ENCODE assay signal across 8 cellular contexts in genomic region chr16:84186685-84187437, GRCh38. TPM values are rescaled to one million over a fixed set of nuclear protein-coding genes. Genes with fewer than 3 reads are reported as not detected.
DNase-seq lines count a peak whose midpoint lies in the region; ATAC-seq and TF ChIP-seq lines count a peak whose summit lies in the region.

A gene with protein sequence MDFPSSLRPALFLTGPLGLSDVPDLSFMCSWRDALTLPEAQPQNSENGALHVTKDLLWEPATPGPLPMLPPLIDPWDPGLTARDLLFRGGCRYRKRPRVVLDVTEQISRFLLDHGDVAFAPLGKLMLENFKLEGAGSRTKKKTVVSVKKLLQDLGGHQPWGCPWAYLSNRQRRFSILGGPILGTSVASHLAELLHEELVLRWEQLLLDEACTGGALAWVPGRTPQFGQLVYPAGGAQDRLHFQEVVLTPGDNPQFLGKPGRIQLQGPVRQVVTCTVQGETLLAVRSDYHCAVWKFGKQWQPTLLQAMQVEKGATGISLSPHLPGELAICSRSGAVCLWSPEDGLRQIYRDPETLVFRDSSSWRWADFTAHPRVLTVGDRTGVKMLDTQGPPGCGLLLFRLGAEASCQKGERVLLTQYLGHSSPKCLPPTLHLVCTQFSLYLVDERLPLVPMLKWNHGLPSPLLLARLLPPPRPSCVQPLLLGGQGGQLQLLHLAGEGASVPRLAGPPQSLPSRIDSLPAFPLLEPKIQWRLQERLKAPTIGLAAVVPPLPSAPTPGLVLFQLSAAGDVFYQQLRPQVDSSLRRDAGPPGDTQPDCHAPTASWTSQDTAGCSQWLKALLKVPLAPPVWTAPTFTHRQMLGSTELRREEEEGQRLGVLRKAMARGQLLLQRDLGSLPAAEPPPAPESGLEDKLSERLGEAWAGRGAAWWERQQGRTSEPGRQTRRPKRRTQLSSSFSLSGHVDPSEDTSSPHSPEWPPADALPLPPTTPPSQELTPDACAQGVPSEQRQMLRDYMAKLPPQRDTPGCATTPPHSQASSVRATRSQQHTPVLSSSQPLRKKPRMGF (minus strand): TSS chr16:84187057. CDS start chr16:84184988, 2,069 bp downstream.

- H3K9me3 Mint-ChIP-seq in activated T-cell treated with anti-CD3 and anti-CD28 coated beads, Interleukin-2, amount 50 U/mL, for 24 hours = no peaks in the 10 kb centered on the region

- H3K4me1 ChIP-seq in esophagus (ENCODE audit: control insufficient read depth in 2 of 2, insufficient read depth in 2 of 2, low read length in 1 of 2) = no peaks in the 10 kb centered on the region
- H3K4me1 ChIP-seq in muscle layer of colon (ENCODE audit: insufficient read depth, low read length) = peaks cover 7% of the 10 kb centered on the region

- peaks cover 22% of the 10 kb centered on the region for H3K4me1 Mint-ChIP-seq in activated T-cell treated with anti-CD3 and anti-CD28 coated beads, Interleukin-2, amount 50 U/mL, for 24 hours (ENCODE audit: low read depth)

- H3K36me3 ChIP-seq in esophagus (ENCODE audit: control insufficient read depth in 2 of 2, insufficient read depth in 2 of 2, low read length in 1 of 2) (peaks cover 0 to 28% of the 10 kb centered on the region in 2 donors), muscle layer of colon (ENCODE audit: insufficient read depth, low read length) (peaks cover 12% of the 10 kb centered on the region)

- no peaks in the 10 kb centered on the region for H3K27me3 ChIP-seq in esophagus (ENCODE audit: control insufficient read depth in 1 of 2, insufficient read depth in 2 of 2, low read length in 2 of 2)
- H3K27me3 ChIP-seq in muscle layer of colon (ENCODE audit: control insufficient read depth in 1 of 2, insufficient read depth in 2 of 2, low read length in 2 of 2) = no peaks in the 10 kb centered on the region

- peak within 1 kb of the TSS; percentile 97 for H3K27ac Mint-ChIP-seq in activated T-cell treated with anti-CD3 and anti-CD28 coated beads, Interleukin-2, amount 50 U/mL, for 24 hours

- peak; percentile 95 for DNase-seq in DMS53 (lab: John Stamatoyannopoulos, UW)
- peak; percentile 91 for DNase-seq in Jurkat, Clone E6-1 (ENCODE audit: low read depth, low spot score)
- peak; percentile 95 for DNase-seq in activated T-cell treated with anti-CD3 and anti-CD28 coated beads, Interleukin-2, amount 50 U/mL, for 24 hours
- DNase-seq in stimulated activated CD8-positive, alpha-beta memory T cell treated with anti-CD3 and anti-CD28 coated beads, Interleukin-7, amount 100 ng/mL, for 24 hours (ENCODE audit: low read depth) = peak; percentile 85

- ATAC-seq in GM21576 (IDR thresholded peaks at IDR 0.05; ENCODE audit: unreplicated experiment) = peak; percentile 87

- peak within 1 kb of the TSS; percentile 96 for H3K4me3 Mint-ChIP-seq in activated T-cell treated with anti-CD3 and anti-CD28 coated beads, Interleukin-2, amount 50 U/mL, for 24 hours

- H3K27me3 Mint-ChIP-seq in activated T-cell treated with anti-CD3 and anti-CD28 coated beads, Interleukin-2, amount 50 U/mL, for 24 hours = no peaks in the 10 kb centered on the region

- H3K4me3 ChIP-seq in Jurkat, Clone E6-1 (ENCODE audit: low read length) = peak within 1 kb of the TSS; percentile 92
- H3K4me3 ChIP-seq in esophagus (ENCODE audit: low read depth in 1 of 2, low read length in 2 of 2) (peak within 1 kb of the TSS; percentile 99 to 100), muscle layer of colon (ENCODE audit: low read depth in 1 of 2, low read length in 2 of 2) (peak within 1 kb of the TSS; percentile 91 to 93)

- H3K36me3 Mint-ChIP-seq in activated T-cell treated with anti-CD3 and anti-CD28 coated beads, Interleukin-2, amount 50 U/mL, for 24 hours (ENCODE audit: low read depth) = peaks cover 48% of the 10 kb centered on the region

- H3K27ac ChIP-seq in esophagus (ENCODE audit: low read depth in 2 of 2, low read length in 1 of 2) = peak within 1 kb of the TSS; percentile 66 to 71
- H3K27ac ChIP-seq in muscle layer of colon (ENCODE audit: low read depth, low read length) = peak within 1 kb of the TSS; percentile 96

- WGBS in esophagus, 2 donors = 2% methylated on average over 55 of the region's 55 CpGs

- H3K9ac ChIP-seq in muscle layer of colon (ENCODE audit: low read length) = peak within 1 kb of the TSS; percentile 92

- H3K9me3 ChIP-seq in esophagus (ENCODE audit: control insufficient read depth in 2 of 2, insufficient read depth in 1 of 2, low read depth in 1 of 2, low read length in 1 of 2) (peaks cover 0 to 2% of the 10 kb centered on the region in 2 donors), muscle layer of colon (ENCODE audit: low read length) (no peaks in the 10 kb centered on the region)

TF ChIP-seq in PFSK-1, 5 proteins besides CTCF, POLR2A, EP300 and RAD21:
- peak; percentile 68 for TF ChIP-seq POLR2AphosphoS5 (IDR thresholded peaks at IDR 0.05; ENCODE audit: low read depth, low read length)
- TF ChIP-seq FOXP2 (optimal IDR thresholded peaks at IDR 0.05; ENCODE audit: borderline replicate concordance, extremely low read depth, extremely low read length, insufficient read depth) = no peak
- no peak for TF ChIP-seq SIN3A (IDR thresholded peaks at IDR 0.05; ENCODE audit: borderline replicate concordance, insufficient read depth, low read length)
- no peak for TF ChIP-seq TAF1 (IDR thresholded peaks at IDR 0.05; ENCODE audit: borderline replicate concordance, insufficient read depth, low read length)
- TF ChIP-seq, protein P1, sequence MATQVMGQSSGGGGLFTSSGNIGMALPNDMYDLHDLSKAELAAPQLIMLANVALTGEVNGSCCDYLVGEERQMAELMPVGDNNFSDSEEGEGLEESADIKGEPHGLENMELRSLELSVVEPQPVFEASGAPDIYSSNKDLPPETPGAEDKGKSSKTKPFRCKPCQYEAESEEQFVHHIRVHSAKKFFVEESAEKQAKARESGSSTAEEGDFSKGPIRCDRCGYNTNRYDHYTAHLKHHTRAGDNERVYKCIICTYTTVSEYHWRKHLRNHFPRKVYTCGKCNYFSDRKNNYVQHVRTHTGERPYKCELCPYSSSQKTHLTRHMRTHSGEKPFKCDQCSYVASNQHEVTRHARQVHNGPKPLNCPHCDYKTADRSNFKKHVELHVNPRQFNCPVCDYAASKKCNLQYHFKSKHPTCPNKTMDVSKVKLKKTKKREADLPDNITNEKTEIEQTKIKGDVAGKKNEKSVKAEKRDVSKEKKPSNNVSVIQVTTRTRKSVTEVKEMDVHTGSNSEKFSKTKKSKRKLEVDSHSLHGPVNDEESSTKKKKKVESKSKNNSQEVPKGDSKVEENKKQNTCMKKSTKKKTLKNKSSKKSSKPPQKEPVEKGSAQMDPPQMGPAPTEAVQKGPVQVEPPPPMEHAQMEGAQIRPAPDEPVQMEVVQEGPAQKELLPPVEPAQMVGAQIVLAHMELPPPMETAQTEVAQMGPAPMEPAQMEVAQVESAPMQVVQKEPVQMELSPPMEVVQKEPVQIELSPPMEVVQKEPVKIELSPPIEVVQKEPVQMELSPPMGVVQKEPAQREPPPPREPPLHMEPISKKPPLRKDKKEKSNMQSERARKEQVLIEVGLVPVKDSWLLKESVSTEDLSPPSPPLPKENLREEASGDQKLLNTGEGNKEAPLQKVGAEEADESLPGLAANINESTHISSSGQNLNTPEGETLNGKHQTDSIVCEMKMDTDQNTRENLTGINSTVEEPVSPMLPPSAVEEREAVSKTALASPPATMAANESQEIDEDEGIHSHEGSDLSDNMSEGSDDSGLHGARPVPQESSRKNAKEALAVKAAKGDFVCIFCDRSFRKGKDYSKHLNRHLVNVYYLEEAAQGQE (IDR thresholded peaks at IDR 0.05; ENCODE audit: insufficient read depth in 1 of 2, low read depth in 2 of 2, low read length in 2 of 2) = peak in 1 of 2 experiments; percentile 15; a peak in 1 of 4 replicates

RNA-seq across cellular contexts. Expression of the gene that starts here (rescaled TPM):
- polyA plus RNA-seq in Jurkat, Clone E6-1 (2012; ENCODE audit: insufficient read depth, insufficient read length) = 67.2 TPM
- 27.5 TPM for polyA plus RNA-seq in PFSK-1 (2012; ENCODE audit: insufficient read length, low read depth)
- 10 to 100 TPM; 29.1 to 64.4 TPM for polyA plus RNA-seq in esophagus

Comparison
In these comparisons a context has a peak if more than half of its experiments do, and no peak if none do; other contexts are left out.
1. Peak in every context shown above with its lines: DNase-seq, ATAC-seq, H3K4me3 ChIP-seq and H3K27ac ChIP-seq.